ENCODE assay signal across 8 cellular contexts in genomic region chr16:70438325-70438982, GRCh38. TPM values are rescaled to one million over a fixed set of nuclear protein-coding genes. Genes with fewer than 3 reads are reported as not detected.
DNase-seq lines count a peak whose midpoint lies in the region; ATAC-seq and TF ChIP-seq lines count a peak whose summit lies in the region.

No MANE protein-coding gene starts in this region.

- H3K4me1 Mint-ChIP-seq in endothelial cell (ENCODE audit: unreplicated experiment) (peaks cover 30% of the 10 kb centered on the region), neural crest cell (peaks cover 46% of the 10 kb centered on the region)

- no peak for ATAC-seq in HG02642 (IDR thresholded peaks at IDR 0.05; ENCODE audit: poor library complexity, unreplicated experiment)

- H3K27ac Mint-ChIP-seq in endothelial cell (ENCODE audit: unreplicated experiment) (peak overlapping the region; percentile 83), neural crest cell (ENCODE audit: unreplicated experiment) (peak overlapping the region; percentile 64)

- TF ChIP-seq CTCF in endothelial cell (IDR thresholded peaks at IDR 0.05; ENCODE audit: unreplicated experiment) (no peak), neural crest cell (conservative IDR thresholded peaks at IDR 0.05) (no peak)

- H3K36me3 Mint-ChIP-seq in endothelial cell (ENCODE audit: low read depth, unreplicated experiment) (peaks cover 11% of the 10 kb centered on the region), neural crest cell (ENCODE audit: low read depth) (peaks cover 3% of the 10 kb centered on the region)

- in situ Hi-C loops in G401 (cut with HindIII; ENCODE audit: low sequenced_read_pairs), result no loop called here

- H3K9me3 Mint-ChIP-seq in endothelial cell (ENCODE audit: unreplicated experiment), result no peaks in the 10 kb centered on the region
- no peaks in the 10 kb centered on the region for H3K9me3 Mint-ChIP-seq in neural crest cell

- DNase-seq in NCI-H2227 (lab: John Stamatoyannopoulos, UW; ENCODE audit: unreplicated experiment) (peak; percentile 65), NCI-H2227 treated with DMSO at 0.1 percent for 48 hours (lab: John Stamatoyannopoulos, UW) (no peak), OCI-M1 (lab: John Stamatoyannopoulos, UW) (peak; percentile 66), endothelial cell (ENCODE audit: low spot score) (peak; percentile 43), neural crest cell (ENCODE audit: low read depth, low spot score) (no peak), G401 (ENCODE audit: low spot score) (no peak), GF-D8 (lab: John Stamatoyannopoulos, UW) (no peak)

- peaks cover 12% of the 10 kb centered on the region for H3K27me3 Mint-ChIP-seq in endothelial cell (ENCODE audit: unreplicated experiment)
- H3K27me3 Mint-ChIP-seq in neural crest cell (ENCODE audit: low read depth), result no peaks in the 10 kb centered on the region

- H3K4me3 Mint-ChIP-seq in endothelial cell (ENCODE audit: unreplicated experiment) (peak overlapping the region; percentile 95), neural crest cell (peak overlapping the region; percentile 92)

RNA-seq across cellular contexts. Expression of gene ST3GAL2, which starts 0.4 kb away (rescaled TPM):
- total RNA-seq in endothelial cell (ENCODE audit: unreplicated experiment) (87.0 TPM), neural crest cell (37.5 and 41.8 TPM in 2 replicates)
- total RNA-seq in G401 (2014; rRNA removed; shearing (Covaris generic)), result 32.7 and 35.9 TPM in 2 replicates

RNA-seq across cellular contexts. Expression of gene FCSK, which starts 15.9 kb away (rescaled TPM):
- total RNA-seq in endothelial cell (ENCODE audit: unreplicated experiment), result 14.7 TPM
- 14.8 and 15.2 TPM in 2 replicates for total RNA-seq in neural crest cell
- total RNA-seq in G401 (2014; rRNA removed; shearing (Covaris generic)), result 12.9 and 15.8 TPM in 2 replicates

Comparison
In these comparisons a context has a peak if more than half of its experiments do, and no peak if none do; other contexts are left out.
1. DNase-seq: peak in NCI-H2227 (single experiment), OCI-M1 (single experiment) and endothelial cell (single experiment); none in NCI-H2227 treated with DMSO at 0.1 percent for 48 hours (single experiment), neural crest cell (single experiment), G401 (single experiment) and GF-D8 (single experiment).